Comparison of ENCODE assay signal across 32 cellular contexts in genomic region chr11:18427240-18427639, GRCh38. TPM values are rescaled to one million over a fixed set of nuclear protein-coding genes. Genes with fewer than 3 reads are reported as not detected.
"Had no signal": no experiment of that assay in that cellular context is flagged by ENCODE, and none has a peak within 500 bp of the region (broad histone marks: within the 10 kb centered on the region; RNA-seq: fewer than 3 reads in every experiment).

No MANE protein-coding gene starts in this region.

- H3K27ac Mint-ChIP-seq: dendritic cell treated with granulocyte-macrophage colony-stimulating factor and Interleukin-4, amounts not matched to agents 40 ng/mL and 50 ng/mL, for 4 days; effector memory CD8-positive, alpha-beta T cell; endodermal cell; naive thymus-derived CD4-positive, alpha-beta T cell had no signal

- H3K4me3 ChIP-seq: colonic mucosa, esophagus squamous epithelium, gastrocnemius medialis, heart right ventricle, left lung, lower lobe of right lung had no signal

- H3K9me3 Mint-ChIP-seq: dendritic cell treated with granulocyte-macrophage colony-stimulating factor and Interleukin-4, amounts not matched to agents 40 ng/mL and 50 ng/mL, for 4 days; endodermal cell had no signal

- H3K27me3 ChIP-seq: colonic mucosa, esophagus squamous epithelium, gastrocnemius medialis, heart right ventricle, left lung had no signal

- ATAC-seq: effector memory CD8-positive, alpha-beta T cell; esophagus mucosa; gastrocnemius medialis; heart right ventricle; left cardiac atrium; left lung; left ventricle myocardium superior; lower lobe of right lung; naive thymus-derived CD4-positive, alpha-beta T cell had no signal

- H3K36me3 ChIP-seq: colonic mucosa, esophagus squamous epithelium, gastrocnemius medialis, heart right ventricle, left lung, lower lobe of right lung had no signal

- H3K27ac ChIP-seq: colonic mucosa, epithelial cell of prostate, esophagus squamous epithelium, gastrocnemius medialis, heart right ventricle, left lung, lower lobe of right lung had no signal

- H3K4me1 ChIP-seq: colonic mucosa, esophagus squamous epithelium, gastrocnemius medialis, heart right ventricle, left lung, lower lobe of right lung had no signal

- H3K4me3 Mint-ChIP-seq: dendritic cell treated with granulocyte-macrophage colony-stimulating factor and Interleukin-4, amounts not matched to agents 40 ng/mL and 50 ng/mL, for 4 days; effector memory CD8-positive, alpha-beta T cell; endodermal cell; naive thymus-derived CD4-positive, alpha-beta T cell had no signal

- DNase-seq: colonic mucosa; cortex of kidney; effector CD8-positive, alpha-beta T cell; effector memory CD8-positive, alpha-beta T cell; endodermal cell; erythroblast; esophagus squamous epithelium; foreskin fibroblast; foreskin melanocyte; gastrocnemius medialis; glutamatergic neuron; head of caudate nucleus; heart right ventricle; hippocampal formation; left cardiac atrium; left lung; left ventricle myocardium superior; lower lobe of right lung; mesenchymal stem cell; midbrain; naive thymus-derived CD4-positive, alpha-beta T cell had no signal

- H3K9me3 ChIP-seq: colonic mucosa, esophagus squamous epithelium, gastrocnemius medialis, heart right ventricle, left lung, lower lobe of right lung had no signal

- H3K4me1 Mint-ChIP-seq: endodermal cell had no signal

- H3K27me3 Mint-ChIP-seq: dendritic cell treated with granulocyte-macrophage colony-stimulating factor and Interleukin-4, amounts not matched to agents 40 ng/mL and 50 ng/mL, for 4 days; effector memory CD8-positive, alpha-beta T cell had no signal

RNA-seq across cellular contexts. Expression of gene LDHC, which starts 15.1 kb away (rescaled TPM):
- total RNA-seq: dermis microvascular lymphatic vessel endothelial cell; esophagus mucosa; esophagus squamous epithelium; glomerular endothelial cell; left cardiac atrium; left ventricle myocardium superior; lower leg skin; lower lobe of right lung; lung microvascular endothelial cell; mononuclear cell; naive thymus-derived CD4-positive, alpha-beta T cell had no signal
- polyA plus RNA-seq: keratinocyte had no signal

RNA-seq across cellular contexts. Expression of gene LDHAL6A, which starts 28.4 kb away (rescaled TPM):
- total RNA-seq: colonic mucosa, dermis microvascular lymphatic vessel endothelial cell, endodermal cell, esophagus mucosa, esophagus squamous epithelium, gastrocnemius medialis, glomerular endothelial cell, heart right ventricle, kidney epithelial cell, left cardiac atrium, left lung, left ventricle myocardium superior, lower leg skin, lower lobe of right lung, lung microvascular endothelial cell, mucosa of gallbladder had no signal
- polyA plus RNA-seq: heart right ventricle, keratinocyte had no signal
